In the genomic region with DNA sequence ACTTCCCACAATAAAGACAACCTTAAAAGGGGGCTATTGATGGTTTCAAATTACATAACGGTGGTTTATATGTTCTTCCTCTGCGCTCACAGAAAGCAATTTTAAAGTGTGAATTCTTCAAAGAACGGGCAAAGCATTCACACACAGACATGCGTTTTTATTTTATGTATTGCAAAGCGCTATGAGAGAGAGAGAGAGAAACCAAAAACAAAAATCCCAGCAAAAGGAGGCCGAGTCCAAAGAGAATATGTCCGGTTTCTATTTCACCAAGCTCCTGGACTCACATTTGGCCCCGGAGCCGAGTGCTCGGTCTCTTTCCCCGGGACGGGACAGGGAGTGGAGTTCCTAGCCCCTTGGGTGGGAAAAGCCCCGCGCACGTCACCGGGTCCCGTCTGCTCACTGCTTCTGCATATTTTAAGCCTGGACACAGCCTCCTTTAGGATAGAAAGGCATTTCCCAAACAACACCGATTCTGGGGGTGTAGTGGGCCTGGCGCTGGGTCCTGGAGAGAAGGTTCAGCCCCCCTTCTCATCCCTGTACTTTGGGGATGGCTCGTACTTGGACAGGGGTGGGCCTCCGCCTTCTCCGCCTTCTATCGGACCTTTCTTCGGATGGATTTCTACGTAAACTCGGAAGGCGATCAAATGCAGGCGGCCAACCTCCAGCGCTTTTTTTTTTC, we compare ENCODE assay signal across 11 cellular contexts. TPM values are rescaled to one million over a fixed set of nuclear protein-coding genes. Genes with fewer than 3 reads are reported as not detected.
DNase-seq lines count a peak whose midpoint lies in the region; ATAC-seq, FAIRE-seq and TF ChIP-seq lines count a peak whose summit lies in the region.
"Had no signal": no experiment of that assay in that cellular context is flagged by ENCODE, and none has a peak within 500 bp of the region (broad histone marks: within the 10 kb centered on the region; RNA-seq: fewer than 3 reads in every experiment).

No MANE protein-coding gene starts in this region.

- peaks cover 6% of the 10 kb centered on the region for H3K9me3 Mint-ChIP-seq in nephron

- H3K18ac ChIP-seq in H1 (ENCODE audit: extremely low read depth, low read length): no peak overlapping the region; the same call in 1 of the 2 replicates

- H3K79me2 ChIP-seq in H1 (ENCODE audit: control insufficient read depth in 1 of 2, insufficient read depth in 2 of 2, low read length in 2 of 2): no peaks in the 10 kb centered on the region

- no peak overlapping the region for H2BK15ac ChIP-seq in H1 (ENCODE audit: low read length)

- peak overlapping the region; percentile 35 to 73 (median 66) for H3K4me3 Mint-ChIP-seq in nephron

- H3K23ac ChIP-seq in H1 (ENCODE audit: insufficient read length): no peak overlapping the region

- H2BK5ac ChIP-seq in H1 (ENCODE audit: low read depth, low read length): no peak overlapping the region

- peaks cover 94% of the 10 kb centered on the region for H3K27me3 ChIP-seq in AG04450 (ENCODE audit: control insufficient read depth, insufficient read depth, low read length)
- H3K27me3 ChIP-seq in H1 (replicated peaks in 1 of 4; ENCODE audit: control insufficient read depth in 3 of 4, extremely low read depth in 1 of 4, insufficient read depth in 3 of 4, low read length in 3 of 4): peaks cover 81 to 98% (median 97%) of the 10 kb centered on the region in 4 experiments
- H3K27me3 ChIP-seq in aorta (ENCODE audit: control insufficient read depth in 1 of 2, insufficient read depth in 2 of 2, low read length in 1 of 2): peaks cover 0 to 3% of the 10 kb centered on the region in 2 donors

- H3K56ac ChIP-seq in H1 (replicated peaks; ENCODE audit: insufficient read length, low read depth, low read length): no peak overlapping the region

- H3K9me3 ChIP-seq in AG04450 (ENCODE audit: control insufficient read depth, insufficient read depth, low read length) (peaks cover 29% of the 10 kb centered on the region; the same call in 1 of the 2 replicates), H1 (ENCODE audit: insufficient read depth in 2 of 2, low read depth in 1 of 2, low read length in 1 of 2) (no peaks in the 10 kb centered on the region), aorta (ENCODE audit: control insufficient read depth, low read length) (no peaks in the 10 kb centered on the region)

- intact Hi-C loops in aorta (cut with DNase I): loop anchor here in 1 of 2 donors (5.0 kb wide), 1 partner anchor 478 kb away; no protein-coding TSS in a partner anchor

- DNase-seq in AG04450 (ENCODE audit: low read depth, low spot score) (no peak), GM10266 (ENCODE audit: extremely low spot score) (peak; percentile 19), H1 (ENCODE audit: low read depth in 1 of 2, low spot score in 2 of 2) (peak in 1 of 2 experiments; percentile 50), NAMALWA (ENCODE audit: low spot score) (no peak), aorta (no peak), NCI-H1417 (lab: John Stamatoyannopoulos, UW) (no peak)
- DNase-seq: activated naive CD4-positive, alpha-beta T cell treated with Interleukin-2 at 50 U/mL for 16 hours had no signal

- H3K27me3 Mint-ChIP-seq in nephron (ENCODE audit: low read depth): peaks cover 99% of the 10 kb centered on the region

- TF ChIP-seq CTCF in AG04450 (IDR thresholded peaks at IDR 0.05; ENCODE audit: low read depth, low read length) (no peak), GM10266 (IDR thresholded peaks at IDR 0.05; ENCODE audit: control insufficient read depth, insufficient read depth, low read depth, missing control alignments) (no peak), H1 (IDR thresholded peaks at IDR 0.05; ENCODE audit: control extremely low read depth in 1 of 3, insufficient read depth in 1 of 3, low read depth in 1 of 3, low read length in 3 of 3) (no peak), nephron (IDR thresholded peaks at IDR 0.05; ENCODE audit: unreplicated experiment in 3 of 3) (no peak)

- CTCF ChIA-PET in AG04450 (lab: Charles Lee) (interaction anchor here (0.8 to 5.6 kb wide), 12 partner anchors 10 to 488 kb away, joined by 3 to 106 read pairs (median 8); no protein-coding TSS in a partner anchor), H1 (lab: Charles Lee; ENCODE audit: partially characterized antibody) (interaction anchor here (0.9 to 15.5 kb wide), 13 partner anchors 7 to 387 kb away, joined by 3 to 531 read pairs (median 10); a partner anchor contains a TSS)

- H3K27ac ChIP-seq in AG04450 (ENCODE audit: low read depth, low read length) (no peak overlapping the region), H1 (ENCODE audit: low read depth, low read length) (no peak overlapping the region), aorta (ENCODE audit: low read depth in 1 of 2, low read length in 2 of 2) (no peak overlapping the region)

- TF ChIP-seq POLR2A in H1 (IDR thresholded peaks at IDR 0.05; ENCODE audit: control extremely low read depth in 1 of 2, low read depth in 2 of 2, low read length in 2 of 2): no peak

- POLR2A ChIA-PET in AG04450 (lab: Yijun Ruan, JAX) (no interaction called here), H1 (lab: Charles Lee; ENCODE audit: partially characterized antibody) (interaction anchor here (0.7 to 4.6 kb wide), 2 partner anchors 29 to 35 kb away, joined by 3 to 24 read pairs; a partner anchor contains a TSS)

- H3K27ac Mint-ChIP-seq in nephron: no peak overlapping the region

- H2AFZ ChIP-seq in H1 (ENCODE audit: low read length): no peak overlapping the region

- no peaks in the 10 kb centered on the region for H3K79me1 ChIP-seq in H1 (ENCODE audit: low read depth, low read length)

- H3K4me2 ChIP-seq in H1 (ENCODE audit: insufficient read depth in 1 of 2, low read depth in 2 of 2, low read length in 2 of 2): peak overlapping the region; percentile 38 to 62; a peak in 3 of 4 replicates

- no peak overlapping the region for H2BK120ac ChIP-seq in H1 (replicated peaks; ENCODE audit: low read depth, low read length)

- H4K5ac ChIP-seq in H1 (ENCODE audit: insufficient read length, low read depth, low read length): no peak overlapping the region

- no peak overlapping the region for H3K9ac ChIP-seq in H1 (replicated peaks in 1 of 4; ENCODE audit: extremely low read depth in 1 of 4, low read depth in 3 of 4, low read length in 3 of 4)

- no peak overlapping the region for H3K4ac ChIP-seq in H1 (replicated peaks; ENCODE audit: insufficient read length, low read depth, low read length)

- peaks cover 8% of the 10 kb centered on the region for H3K23me2 ChIP-seq in H1 (ENCODE audit: low read depth, low read length)

- no peak overlapping the region for H4K91ac ChIP-seq in H1 (replicated peaks; ENCODE audit: insufficient read length, low read length)

- H3K4me3 ChIP-seq in AG04450 (ENCODE audit: low read depth, low read length) (peak overlapping the region; percentile 27; the same call in 1 of the 2 replicates), H1 (ENCODE audit: extremely low read depth in 1 of 4, insufficient read depth in 2 of 4, low read depth in 3 of 4, low read length in 4 of 4) (peak overlapping the region in 1 of 4 experiments; percentile 48; a peak in 3 of 8 replicates), aorta (ENCODE audit: low read length in 2 of 2) (no peak overlapping the region)

- H2BK20ac ChIP-seq in H1 (ENCODE audit: low read length): no peak overlapping the region

- no peak for TF ChIP-seq RAD21 in H1 (IDR thresholded peaks at IDR 0.05 in 1 of 2, conservative IDR thresholded peaks at IDR 0.05 in 1 of 2; ENCODE audit: low read depth in 2 of 2, low read length in 2 of 2)

- H3K4me1 Mint-ChIP-seq in nephron: peaks cover 26% of the 10 kb centered on the region

- peaks cover 19 to 21% of the 10 kb centered on the region in 2 experiments for H4K20me1 ChIP-seq in H1 (replicated peaks in 1 of 2; ENCODE audit: control insufficient read depth in 1 of 2, insufficient read depth in 2 of 2, low read length in 2 of 2)

- H2BK12ac ChIP-seq in H1 (ENCODE audit: low read depth, low read length): peak overlapping the region; percentile 60; the same call in 1 of the 2 replicates

- no peak for FAIRE-seq in H1 (lab: Jason Lieb, UNC)
- FAIRE-seq: islet of Langerhans had no signal

- no peak overlapping the region for H2AK5ac ChIP-seq in H1 (ENCODE audit: low read depth, low read length)

- H4K8ac ChIP-seq in H1 (ENCODE audit: extremely low read depth, insufficient read depth, low read length): no peak overlapping the region

- no peak for ATAC-seq in HG03378 (IDR thresholded peaks at IDR 0.05; ENCODE audit: unreplicated experiment)
- ATAC-seq in aorta (ENCODE audit: low FRiP score): no peak
- ATAC-seq: activated CD4-positive, CD25-positive, alpha-beta regulatory T cell treated with anti-CD3 and anti-CD28 coated beads, Interleukin-2, amount 50 U/mL, for 24 hours had no signal

- H3K36me3 ChIP-seq in H1 (ENCODE audit: control insufficient read depth in 2 of 4, insufficient read depth in 4 of 4, low read length in 3 of 4) (0 out of 8 replicates have a peak, but pooled peaks cover 0 to 3% (median 0%) of the 10 kb centered on the region in 4 experiments), aorta (ENCODE audit: control insufficient read depth in 1 of 2, insufficient read depth in 2 of 2, low read length in 1 of 2) (no peaks in the 10 kb centered on the region)

- WGBS in H1 (ENCODE audit: extremely low coverage in 1 of 2, insufficient coverage in 1 of 2, insufficient read length in 1 of 2, insufficient replicate concordance in 2 of 2, low coverage in 1 of 2, low lambda C conversion rate in 2 of 2, missing lambda C conversion rate in 1 of 2), 2 experiments: 7% methylated on average over 29 of the region's 29 CpGs; no CpG with 5 or more reads in 1 of the 2 experiments
- WGBS in aorta, 2 donors: 4 to 5% methylated on average over 29 of the region's 29 CpGs

- H3K36me3 Mint-ChIP-seq in nephron (ENCODE audit: low read depth): no peaks in the 10 kb centered on the region

- no peak overlapping the region for H3K14ac ChIP-seq in H1 (ENCODE audit: insufficient read length)

- H3K4me1 ChIP-seq in H1 (replicated peaks in 1 of 4; ENCODE audit: control insufficient read depth in 3 of 4, insufficient read depth in 4 of 4, low read length in 3 of 4): peaks cover 5 to 24% (median 9%) of the 10 kb centered on the region in 4 experiments
- H3K4me1 ChIP-seq in aorta (ENCODE audit: control insufficient read depth in 1 of 2, insufficient read depth in 2 of 2, low read length in 2 of 2): no peaks in the 10 kb centered on the region

- no peak for TF ChIP-seq EP300 in H1 (IDR thresholded peaks at IDR 0.05; ENCODE audit: borderline replicate concordance in 1 of 2, low read depth in 2 of 2, low read length in 2 of 2)

RNA-seq across cellular contexts. Expression of a gene that starts 26.9 kb away (rescaled TPM):
- polyA plus RNA-seq in AG04450 (2011; rRNA removed): not detected in 2 replicates
- polyA minus RNA-seq in AG04450 (2011; rRNA and poly(A)+ RNA removed): not detected in 2 replicates
- total RNA-seq in H1 (2021; fragmentation: NEBNext Ultra II Directional; extraction: Animal tissue kit (Norgen Biotek cat#: 25700)): not detected in 2 replicates
- 0.09 TPM in 1 of 2 replicates, not detected in the other for polyA plus RNA-seq in H1 (2011; rRNA removed)
- not detected for polyA plus RNA-seq in H1 (2011; cell fraction: cytosol; rRNA removed)
- not detected for polyA plus RNA-seq in H1 (2011; cell fraction: nucleus; rRNA removed)
- polyA plus RNA-seq in H1 (2012, experiment 1 of 2): not detected in 4 replicates
- not detected for polyA plus RNA-seq in H1 (2012, experiment 2 of 2)
- 0.02 TPM for polyA plus RNA-seq in H1 (2013, experiment 1 of 2)
- not detected for polyA plus RNA-seq in H1 (2013, experiment 2 of 2)
- polyA minus RNA-seq in H1 (2011; rRNA and poly(A)+ RNA removed): not detected in 2 replicates
- polyA minus RNA-seq in H1 (2011; cell fraction: cytosol; rRNA and poly(A)+ RNA removed): not detected
- not detected for polyA minus RNA-seq in H1 (2011; cell fraction: nucleus; rRNA and poly(A)+ RNA removed)
- not detected for total RNA-seq in aorta
- not detected for polyA plus RNA-seq in aorta

RNA-seq across cellular contexts. Expression of a gene that starts 32.3 kb away (rescaled TPM):
- polyA plus RNA-seq in AG04450 (2011; rRNA removed) (not detected in 2 replicates), H1 (2011; rRNA removed) (not detected in 2 replicates), aorta (not detected)
- polyA minus RNA-seq in AG04450 (2011; rRNA and poly(A)+ RNA removed): not detected in 2 replicates
- not detected in 2 replicates for total RNA-seq in H1 (2021; fragmentation: NEBNext Ultra II Directional; extraction: Animal tissue kit (Norgen Biotek cat#: 25700))
- not detected for polyA plus RNA-seq in H1 (2011; cell fraction: cytosol; rRNA removed)
- not detected for polyA plus RNA-seq in H1 (2011; cell fraction: nucleus; rRNA removed)
- polyA plus RNA-seq in H1 (2012, experiment 1 of 2): not detected in 4 replicates
- polyA plus RNA-seq in H1 (2012, experiment 2 of 2): not detected
- not detected for polyA plus RNA-seq in H1 (2013, experiment 1 of 2)
- not detected for polyA plus RNA-seq in H1 (2013, experiment 2 of 2)
- not detected in 2 replicates for polyA minus RNA-seq in H1 (2011; rRNA and poly(A)+ RNA removed)
- not detected for polyA minus RNA-seq in H1 (2011; cell fraction: cytosol; rRNA and poly(A)+ RNA removed)
- polyA minus RNA-seq in H1 (2011; cell fraction: nucleus; rRNA and poly(A)+ RNA removed): not detected
- not detected for total RNA-seq in aorta
